11 cellular contexts compared by ENCODE assay signal in the genomic region with DNA sequence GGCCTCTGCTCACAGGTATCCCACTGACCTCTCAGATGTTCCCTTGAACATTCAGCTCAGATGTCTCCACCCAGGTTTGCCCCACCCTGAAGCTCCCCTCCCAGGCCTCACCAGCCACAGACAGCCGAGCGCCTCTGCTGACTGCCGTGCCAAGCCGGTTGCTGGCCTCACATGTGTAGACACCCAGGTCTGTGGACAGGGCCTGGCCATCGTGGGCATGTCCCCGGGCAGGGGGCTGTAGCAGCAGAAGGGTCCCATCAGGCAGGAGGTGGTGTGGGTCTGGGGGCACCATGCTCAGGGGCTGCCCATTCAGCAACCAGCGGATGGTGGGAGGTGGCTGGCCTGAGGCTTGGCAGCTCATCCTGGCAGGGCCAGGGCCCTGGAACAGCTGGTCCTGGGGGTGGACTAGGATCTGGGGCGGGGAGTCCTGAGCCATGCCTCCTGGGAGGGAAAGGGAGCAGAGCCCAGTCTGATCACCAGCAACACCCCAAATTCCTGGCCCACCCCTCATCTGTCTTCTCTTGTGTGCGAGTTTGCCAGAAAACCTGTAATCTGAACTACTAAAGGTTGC. TPM values are rescaled to one million over a fixed set of nuclear protein-coding genes. Genes with fewer than 3 reads are reported as not detected.
DNase-seq lines count a peak whose midpoint lies in the region; ATAC-seq and TF ChIP-seq lines count a peak whose summit lies in the region.
"Had no signal": no experiment of that assay in that cellular context is flagged by ENCODE, and none has a peak within 500 bp of the region (broad histone marks: within the 10 kb centered on the region; RNA-seq: fewer than 3 reads in every experiment).

No MANE protein-coding gene starts in this region.

- DNase-seq in adrenal gland (no peak), foreskin keratinocyte (no peak), upper lobe of left lung (peak in 1 of 2 donors; percentile 74)
- no peak for DNase-seq in activated naive CD4-positive, alpha-beta T cell treated with anti-CD3 and anti-CD28 coated beads, Interleukin-2, amount 50 U/mL, for 16 hours
- DNase-seq in activated T-helper 2 cell treated with anti-CD3 and anti-CD28 coated beads, Interferon-gamma antibody, Interleukin-2, Interleukin-4, amounts not matched to agents 10 μg/mL and 5 μg/mL and 100 μg/mL, durations not matched to agents 14 hours and 24 hours and 36 hours (ENCODE audit: low spot score) = no peak
- DNase-seq in effector memory CD8-positive, alpha-beta T cell = no peak
- DNase-seq: DND-41, NCI-H146 had no signal

- H3K4me3 Mint-ChIP-seq in nephron = peak overlapping the region in 1 of 3 experiments; percentile 42
- H3K4me3 Mint-ChIP-seq in activated T-helper 2 cell treated with anti-CD3 and anti-CD28 coated beads, Interferon-gamma antibody, Interleukin-2, Interleukin-4, amounts not matched to agents 10 μg/mL and 5 μg/mL and 100 μg/mL, durations not matched to agents 14 hours and 24 hours and 36 hours (ENCODE audit: low read depth) = no peak overlapping the region
- no peak overlapping the region for H3K4me3 Mint-ChIP-seq in effector memory CD8-positive, alpha-beta T cell

- no peaks in the 10 kb centered on the region for H3K36me3 Mint-ChIP-seq in nephron (ENCODE audit: low read depth)
- H3K36me3 Mint-ChIP-seq in activated T-helper 2 cell treated with anti-CD3 and anti-CD28 coated beads, Interferon-gamma antibody, Interleukin-2, Interleukin-4, amounts not matched to agents 10 μg/mL and 5 μg/mL and 100 μg/mL, durations not matched to agents 14 hours and 24 hours and 36 hours (ENCODE audit: low read depth) = no peaks in the 10 kb centered on the region
- peaks cover 4% of the 10 kb centered on the region for H3K36me3 Mint-ChIP-seq in effector memory CD8-positive, alpha-beta T cell (ENCODE audit: insufficient read depth)

- H3K4me1 ChIP-seq in adrenal gland (replicated peaks in 1 of 2) = peaks cover 10 to 21% of the 10 kb centered on the region in 2 donors
- H3K4me1 ChIP-seq in foreskin keratinocyte = peaks cover 42% of the 10 kb centered on the region
- peaks cover 31 to 38% (median 35%) of the 10 kb centered on the region in 4 donors for H3K4me1 ChIP-seq in upper lobe of left lung
- H3K4me1 ChIP-seq: prostate gland had no signal

- no peak for TF ChIP-seq EP300 in upper lobe of left lung (IDR thresholded peaks at IDR 0.05)

- ATAC-seq in foreskin keratinocyte = no peak
- ATAC-seq in upper lobe of left lung (ENCODE audit: low FRiP score in 2 of 2) = peak in 1 of 2 donors; percentile 54
- no peak for ATAC-seq in effector memory CD8-positive, alpha-beta T cell (replicated peaks)

- H3K27me3 Mint-ChIP-seq in nephron (ENCODE audit: low read depth) = peaks cover 19% of the 10 kb centered on the region
- H3K27me3 Mint-ChIP-seq in activated T-helper 2 cell treated with anti-CD3 and anti-CD28 coated beads, Interferon-gamma antibody, Interleukin-2, Interleukin-4, amounts not matched to agents 10 μg/mL and 5 μg/mL and 100 μg/mL, durations not matched to agents 14 hours and 24 hours and 36 hours (ENCODE audit: low read depth) = peaks cover 21% of the 10 kb centered on the region
- peaks cover 27 to 69% of the 10 kb centered on the region in 2 donors for H3K27me3 Mint-ChIP-seq in effector memory CD8-positive, alpha-beta T cell

- H3K27me3 ChIP-seq in adrenal gland (no peaks in the 10 kb centered on the region), foreskin keratinocyte (no peaks in the 10 kb centered on the region), upper lobe of left lung (no peaks in the 10 kb centered on the region)

- peaks cover 60% of the 10 kb centered on the region for H3K4me1 Mint-ChIP-seq in nephron
- no peaks in the 10 kb centered on the region for H3K4me1 Mint-ChIP-seq in activated T-helper 2 cell treated with anti-CD3 and anti-CD28 coated beads, Interferon-gamma antibody, Interleukin-2, Interleukin-4, amounts not matched to agents 10 μg/mL and 5 μg/mL and 100 μg/mL, durations not matched to agents 14 hours and 24 hours and 36 hours (ENCODE audit: low read depth)
- no peaks in the 10 kb centered on the region for H3K4me1 Mint-ChIP-seq in effector memory CD8-positive, alpha-beta T cell (ENCODE audit: low read depth in 2 of 2)

- intact Hi-C loops in adrenal gland (cut with DNase I) = no loop called here
- intact Hi-C loops in activated T-helper 2 cell treated with anti-CD3 and anti-CD28 coated beads, Interferon-gamma antibody, Interleukin-2, Interleukin-4, amounts not matched to agents 10 μg/mL and 5 μg/mL and 100 μg/mL, durations not matched to agents 14 hours and 24 hours and 36 hours (cut with micrococcal nuclease) = no loop called here

- H3K27ac ChIP-seq in adrenal gland = peak overlapping the region in 4 of 5 donors; percentile 18 to 91 (median 22)
- H3K27ac ChIP-seq in foreskin keratinocyte = peak overlapping the region; percentile 24
- peak overlapping the region; percentile 84 to 89 (median 86) for H3K27ac ChIP-seq in upper lobe of left lung

- H3K9me3 ChIP-seq in adrenal gland (replicated peaks in 1 of 3) (no peaks in the 10 kb centered on the region), upper lobe of left lung (no peaks in the 10 kb centered on the region)
- H3K9me3 ChIP-seq: prostate gland had no signal

- H3K27ac Mint-ChIP-seq in nephron = peak overlapping the region in 2 of 3 experiments; percentile 97 to 98
- no peak overlapping the region for H3K27ac Mint-ChIP-seq in activated T-helper 2 cell treated with anti-CD3 and anti-CD28 coated beads, Interferon-gamma antibody, Interleukin-2, Interleukin-4, amounts not matched to agents 10 μg/mL and 5 μg/mL and 100 μg/mL, durations not matched to agents 14 hours and 24 hours and 36 hours
- H3K27ac Mint-ChIP-seq in effector memory CD8-positive, alpha-beta T cell = no peak overlapping the region

- TF ChIP-seq POLR2A in adrenal gland (IDR thresholded peaks at IDR 0.05) (no peak), upper lobe of left lung (IDR thresholded peaks at IDR 0.05) (no peak)

- WGBS in adrenal gland, 4 donors = 72 to 93% (median 74%) methylated on average over 1 to 9 of the region's 9 CpGs
- WGBS in upper lobe of left lung, 2 donors = 53 to 65% methylated on average over 9 of the region's 9 CpGs

- no peak overlapping the region for H3K4me3 ChIP-seq in adrenal gland
- H3K4me3 ChIP-seq in upper lobe of left lung = peak overlapping the region; percentile 43 to 54 (median 48)

- H3K9me3 Mint-ChIP-seq in nephron = no peaks in the 10 kb centered on the region
- H3K9me3 Mint-ChIP-seq in activated T-helper 2 cell treated with anti-CD3 and anti-CD28 coated beads, Interferon-gamma antibody, Interleukin-2, Interleukin-4, amounts not matched to agents 10 μg/mL and 5 μg/mL and 100 μg/mL, durations not matched to agents 14 hours and 24 hours and 36 hours = no peaks in the 10 kb centered on the region
- H3K9me3 Mint-ChIP-seq in effector memory CD8-positive, alpha-beta T cell = no peaks in the 10 kb centered on the region

- TF ChIP-seq CTCF in adrenal gland (IDR thresholded peaks at IDR 0.05) = no peak
- TF ChIP-seq CTCF in foreskin keratinocyte (conservative IDR thresholded peaks at IDR 0.05) = no peak
- no peak for TF ChIP-seq CTCF in nephron (IDR thresholded peaks at IDR 0.05; ENCODE audit: unreplicated experiment in 3 of 3)
- no peak for TF ChIP-seq CTCF in upper lobe of left lung (IDR thresholded peaks at IDR 0.05)

- H3K36me3 ChIP-seq in adrenal gland (replicated peaks in 1 of 2) (no peaks in the 10 kb centered on the region), upper lobe of left lung (peaks cover 0 to 25% (median 0%) of the 10 kb centered on the region in 4 donors)
- H3K36me3 ChIP-seq: prostate gland had no signal

RNA-seq across cellular contexts. Expression of gene ROBO4, which starts 0.8 kb away (rescaled TPM):
- total RNA-seq in adrenal gland (10 to 100 TPM; 14.8 to 40.7 (median 23.7) TPM), foreskin keratinocyte (1.5 and 6.4 TPM in 2 replicates), upper lobe of left lung (100 to 1,000 TPM in 2 of 6 donors, 10 to 100 TPM in 4; 17.3 to 111 (median 50.2) TPM)
- polyA plus RNA-seq in adrenal gland (10 to 100 TPM in 2 of 3 donors, 1 to 10 TPM in 1; 4.6 to 31.0 (median 17.0) TPM), foreskin keratinocyte (1.8 and 5.9 TPM in 2 replicates)
- total RNA-seq in activated T-helper 2 cell treated with anti-CD3 and anti-CD28 coated beads, Interferon-gamma antibody, Interleukin-2, Interleukin-4, amounts not matched to agents 10 μg/mL and 5 μg/mL and 100 μg/mL, durations not matched to agents 14 hours and 24 hours and 36 hours = not detected in 2 replicates
- total RNA-seq: OCI-LY7 had no signal

RNA-seq across cellular contexts. Expression of gene HEPN1, which starts 22.1 kb away (rescaled TPM):
- total RNA-seq in adrenal gland = under 1 TPM in 1 of 8 donors, not detected in 7; 0.28 TPM
- polyA plus RNA-seq in adrenal gland = under 1 TPM in 1 of 3 donors, not detected in 2; 0.07 TPM
- not detected in 2 replicates for total RNA-seq in foreskin keratinocyte
- not detected in 2 replicates for polyA plus RNA-seq in foreskin keratinocyte
- total RNA-seq in upper lobe of left lung = not detected
- total RNA-seq in activated T-helper 2 cell treated with anti-CD3 and anti-CD28 coated beads, Interferon-gamma antibody, Interleukin-2, Interleukin-4, amounts not matched to agents 10 μg/mL and 5 μg/mL and 100 μg/mL, durations not matched to agents 14 hours and 24 hours and 36 hours = not detected in 2 replicates
- total RNA-seq: OCI-LY7, prostate gland had no signal

RNA-seq across cellular contexts. Expression of gene ROBO3, which starts 31.7 kb away (rescaled TPM):
- total RNA-seq in adrenal gland (10 to 100 TPM in 6 of 8 donors, 1 to 10 TPM in 2; 6.8 to 60.1 (median 19.1) TPM), foreskin keratinocyte (24.0 and 51.7 TPM in 2 replicates), upper lobe of left lung (10 to 100 TPM in 2 of 6 donors, 1 to 10 TPM in 4; 6.4 to 40.9 (median 7.5) TPM)
- polyA plus RNA-seq in adrenal gland (10 to 100 TPM in 2 of 3 donors, 1 to 10 TPM in 1; 1.7 to 87.4 (median 64.3) TPM), foreskin keratinocyte (22.6 and 61.5 TPM in 2 replicates)
- 9.0 and 10.6 TPM in 2 replicates for total RNA-seq in activated T-helper 2 cell treated with anti-CD3 and anti-CD28 coated beads, Interferon-gamma antibody, Interleukin-2, Interleukin-4, amounts not matched to agents 10 μg/mL and 5 μg/mL and 100 μg/mL, durations not matched to agents 14 hours and 24 hours and 36 hours

RNA-seq across cellular contexts. Expression of gene HEPACAM, which starts 38.9 kb away (rescaled TPM):
- total RNA-seq in adrenal gland (1 to 10 TPM in 1 of 8 donors, under 1 TPM in 4, not detected in 3; 0.11 to 2.3 (median 0.29) TPM), foreskin keratinocyte (not detected in 2 replicates), upper lobe of left lung (under 1 TPM in 1 of 6 donors, not detected in 5; 0.14 TPM)
- polyA plus RNA-seq in adrenal gland (1 to 10 TPM in 1 of 3 donors, under 1 TPM in 2; 0.16 to 1.6 (median 0.24) TPM), foreskin keratinocyte (not detected in 2 replicates)
- total RNA-seq in activated T-helper 2 cell treated with anti-CD3 and anti-CD28 coated beads, Interferon-gamma antibody, Interleukin-2, Interleukin-4, amounts not matched to agents 10 μg/mL and 5 μg/mL and 100 μg/mL, durations not matched to agents 14 hours and 24 hours and 36 hours = not detected in 2 replicates
- total RNA-seq: OCI-LY7 had no signal

RNA-seq across cellular contexts. Expression of gene CCDC15, which starts 57.1 kb away (rescaled TPM):
- total RNA-seq in adrenal gland (1 to 10 TPM in 6 of 8 donors, under 1 TPM in 2; 0.78 to 4.9 (median 2.0) TPM), foreskin keratinocyte (4.8 and 5.7 TPM in 2 replicates), upper lobe of left lung (1 to 10 TPM in 4 of 6 donors, under 1 TPM in 2; 0.89 to 3.1 (median 1.2) TPM)
- polyA plus RNA-seq in adrenal gland (1 to 10 TPM in 1 of 3 donors, under 1 TPM in 2; 0.47 to 3.7 (median 0.72) TPM), foreskin keratinocyte (1.4 and 2.9 TPM in 2 replicates)
- total RNA-seq in activated T-helper 2 cell treated with anti-CD3 and anti-CD28 coated beads, Interferon-gamma antibody, Interleukin-2, Interleukin-4, amounts not matched to agents 10 μg/mL and 5 μg/mL and 100 μg/mL, durations not matched to agents 14 hours and 24 hours and 36 hours = 3.6 and 3.7 TPM in 2 replicates

Comparison
In these comparisons a context has a peak if more than half of its experiments do, and no peak if none do; other contexts are left out.
1. H3K27ac ChIP-seq: peak in every context shown above with its lines; median percentile 86 in upper lobe of left lung; 24 in foreskin keratinocyte; 22 in adrenal gland.
2. H3K4me3 ChIP-seq: peak in upper lobe of left lung (4 of 4); none in adrenal gland (0 of 4).
3. H3K27ac Mint-ChIP-seq: peak in nephron (2 of 3); none in activated T-helper 2 cell treated with anti-CD3 and anti-CD28 coated beads, Interferon-gamma antibody, Interleukin-2, Interleukin-4, amounts not matched to agents 10 μg/mL and 5 μg/mL and 100 μg/mL, durations not matched to agents 14 hours and 24 hours and 36 hours (single experiment) and effector memory CD8-positive, alpha-beta T cell (0 of 2).